ENCODE assay signal across 1 cellular context in the genomic region with DNA sequence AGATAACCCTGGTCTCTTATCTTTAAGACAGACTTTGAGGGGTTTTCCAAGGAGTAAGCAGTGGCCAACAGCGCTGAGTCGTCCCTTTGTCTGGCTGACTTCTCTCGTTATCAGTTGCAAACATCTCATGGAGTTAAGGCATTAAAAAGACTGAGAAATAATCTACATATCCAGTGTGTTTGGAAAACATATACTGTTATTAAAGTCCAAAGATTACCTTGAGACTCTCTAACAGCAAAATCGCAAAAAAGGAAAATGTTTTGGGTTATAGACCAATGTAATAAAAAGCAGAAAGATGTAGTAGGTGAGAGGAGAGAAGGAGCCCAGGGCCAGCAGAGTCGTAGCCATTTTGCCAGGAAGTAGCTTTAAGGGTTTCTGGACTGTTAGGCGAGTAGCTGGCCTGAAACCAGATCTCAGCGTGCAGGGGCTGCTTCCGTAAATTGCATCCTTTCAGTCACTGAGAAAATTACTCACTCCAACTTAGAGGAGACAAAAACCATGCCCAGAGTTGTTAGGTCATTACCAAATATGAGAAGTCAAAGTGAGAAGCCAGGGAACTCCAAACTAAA.
TF ChIP-seq lines count a peak whose summit lies in the region.

No MANE protein-coding gene starts in this region.

TF ChIP-seq in K562, 482 proteins besides CTCF, POLR2A, EP300 and RAD21 (continued from another document and continues in another):
- TF ChIP-seq, protein P1, sequence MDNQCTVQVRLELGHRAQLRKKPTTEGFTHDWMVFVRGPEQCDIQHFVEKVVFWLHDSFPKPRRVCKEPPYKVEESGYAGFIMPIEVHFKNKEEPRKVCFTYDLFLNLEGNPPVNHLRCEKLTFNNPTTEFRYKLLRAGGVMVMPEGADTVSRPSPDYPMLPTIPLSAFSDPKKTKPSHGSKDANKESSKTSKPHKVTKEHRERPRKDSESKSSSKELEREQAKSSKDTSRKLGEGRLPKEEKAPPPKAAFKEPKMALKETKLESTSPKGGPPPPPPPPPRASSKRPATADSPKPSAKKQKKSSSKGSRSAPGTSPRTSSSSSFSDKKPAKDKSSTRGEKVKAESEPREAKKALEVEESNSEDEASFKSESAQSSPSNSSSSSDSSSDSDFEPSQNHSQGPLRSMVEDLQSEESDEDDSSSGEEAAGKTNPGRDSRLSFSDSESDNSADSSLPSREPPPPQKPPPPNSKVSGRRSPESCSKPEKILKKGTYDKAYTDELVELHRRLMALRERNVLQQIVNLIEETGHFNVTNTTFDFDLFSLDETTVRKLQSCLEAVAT (IDR thresholded peaks at IDR 0.05) = no peak
- TF ChIP-seq HNRNPLL (IDR thresholded peaks at IDR 0.05; ENCODE audit: low read depth, low read length, poor library complexity, severe bottlenecking) = no peak
- no peak for TF ChIP-seq GATAD2A (IDR thresholded peaks at IDR 0.05)
- TF ChIP-seq, protein P2, sequence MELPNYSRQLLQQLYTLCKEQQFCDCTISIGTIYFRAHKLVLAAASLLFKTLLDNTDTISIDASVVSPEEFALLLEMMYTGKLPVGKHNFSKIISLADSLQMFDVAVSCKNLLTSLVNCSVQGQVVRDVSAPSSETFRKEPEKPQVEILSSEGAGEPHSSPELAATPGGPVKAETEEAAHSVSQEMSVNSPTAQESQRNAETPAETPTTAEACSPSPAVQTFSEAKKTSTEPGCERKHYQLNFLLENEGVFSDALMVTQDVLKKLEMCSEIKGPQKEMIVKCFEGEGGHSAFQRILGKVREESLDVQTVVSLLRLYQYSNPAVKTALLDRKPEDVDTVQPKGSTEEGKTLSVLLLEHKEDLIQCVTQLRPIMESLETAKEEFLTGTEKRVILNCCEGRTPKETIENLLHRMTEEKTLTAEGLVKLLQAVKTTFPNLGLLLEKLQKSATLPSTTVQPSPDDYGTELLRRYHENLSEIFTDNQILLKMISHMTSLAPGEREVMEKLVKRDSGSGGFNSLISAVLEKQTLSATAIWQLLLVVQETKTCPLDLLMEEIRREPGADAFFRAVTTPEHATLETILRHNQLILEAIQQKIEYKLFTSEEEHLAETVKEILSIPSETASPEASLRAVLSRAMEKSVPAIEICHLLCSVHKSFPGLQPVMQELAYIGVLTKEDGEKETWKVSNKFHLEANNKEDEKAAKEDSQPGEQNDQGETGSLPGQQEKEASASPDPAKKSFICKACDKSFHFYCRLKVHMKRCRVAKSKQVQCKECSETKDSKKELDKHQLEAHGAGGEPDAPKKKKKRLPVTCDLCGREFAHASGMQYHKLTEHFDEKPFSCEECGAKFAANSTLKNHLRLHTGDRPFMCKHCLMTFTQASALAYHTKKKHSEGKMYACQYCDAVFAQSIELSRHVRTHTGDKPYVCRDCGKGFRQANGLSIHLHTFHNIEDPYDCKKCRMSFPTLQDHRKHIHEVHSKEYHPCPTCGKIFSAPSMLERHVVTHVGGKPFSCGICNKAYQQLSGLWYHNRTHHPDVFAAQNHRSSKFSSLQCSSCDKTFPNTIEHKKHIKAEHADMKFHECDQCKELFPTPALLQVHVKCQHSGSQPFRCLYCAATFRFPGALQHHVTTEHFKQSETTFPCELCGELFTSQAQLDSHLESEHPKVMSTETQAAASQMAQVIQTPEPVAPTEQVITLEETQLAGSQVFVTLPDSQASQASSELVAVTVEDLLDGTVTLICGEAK (IDR thresholded peaks at IDR 0.05) = no peak
- TF ChIP-seq, protein P2 (CRISPR knock-in tag; IDR thresholded peaks at IDR 0.05) = no peak
- TF ChIP-seq, protein P3, sequence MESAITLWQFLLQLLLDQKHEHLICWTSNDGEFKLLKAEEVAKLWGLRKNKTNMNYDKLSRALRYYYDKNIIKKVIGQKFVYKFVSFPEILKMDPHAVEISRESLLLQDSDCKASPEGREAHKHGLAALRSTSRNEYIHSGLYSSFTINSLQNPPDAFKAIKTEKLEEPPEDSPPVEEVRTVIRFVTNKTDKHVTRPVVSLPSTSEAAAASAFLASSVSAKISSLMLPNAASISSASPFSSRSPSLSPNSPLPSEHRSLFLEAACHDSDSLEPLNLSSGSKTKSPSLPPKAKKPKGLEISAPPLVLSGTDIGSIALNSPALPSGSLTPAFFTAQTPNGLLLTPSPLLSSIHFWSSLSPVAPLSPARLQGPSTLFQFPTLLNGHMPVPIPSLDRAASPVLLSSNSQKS (CRISPR knock-in tag; IDR thresholded peaks at IDR 0.05) = no peak
- TF ChIP-seq, protein P4, sequence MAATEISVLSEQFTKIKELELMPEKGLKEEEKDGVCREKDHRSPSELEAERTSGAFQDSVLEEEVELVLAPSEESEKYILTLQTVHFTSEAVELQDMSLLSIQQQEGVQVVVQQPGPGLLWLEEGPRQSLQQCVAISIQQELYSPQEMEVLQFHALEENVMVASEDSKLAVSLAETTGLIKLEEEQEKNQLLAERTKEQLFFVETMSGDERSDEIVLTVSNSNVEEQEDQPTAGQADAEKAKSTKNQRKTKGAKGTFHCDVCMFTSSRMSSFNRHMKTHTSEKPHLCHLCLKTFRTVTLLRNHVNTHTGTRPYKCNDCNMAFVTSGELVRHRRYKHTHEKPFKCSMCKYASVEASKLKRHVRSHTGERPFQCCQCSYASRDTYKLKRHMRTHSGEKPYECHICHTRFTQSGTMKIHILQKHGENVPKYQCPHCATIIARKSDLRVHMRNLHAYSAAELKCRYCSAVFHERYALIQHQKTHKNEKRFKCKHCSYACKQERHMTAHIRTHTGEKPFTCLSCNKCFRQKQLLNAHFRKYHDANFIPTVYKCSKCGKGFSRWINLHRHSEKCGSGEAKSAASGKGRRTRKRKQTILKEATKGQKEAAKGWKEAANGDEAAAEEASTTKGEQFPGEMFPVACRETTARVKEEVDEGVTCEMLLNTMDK (IDR thresholded peaks at IDR 0.05; ENCODE audit: borderline replicate concordance, insufficient read depth, low read depth, low read length, poor library complexity, severe bottlenecking) = no peak
- TF ChIP-seq, protein P5, sequence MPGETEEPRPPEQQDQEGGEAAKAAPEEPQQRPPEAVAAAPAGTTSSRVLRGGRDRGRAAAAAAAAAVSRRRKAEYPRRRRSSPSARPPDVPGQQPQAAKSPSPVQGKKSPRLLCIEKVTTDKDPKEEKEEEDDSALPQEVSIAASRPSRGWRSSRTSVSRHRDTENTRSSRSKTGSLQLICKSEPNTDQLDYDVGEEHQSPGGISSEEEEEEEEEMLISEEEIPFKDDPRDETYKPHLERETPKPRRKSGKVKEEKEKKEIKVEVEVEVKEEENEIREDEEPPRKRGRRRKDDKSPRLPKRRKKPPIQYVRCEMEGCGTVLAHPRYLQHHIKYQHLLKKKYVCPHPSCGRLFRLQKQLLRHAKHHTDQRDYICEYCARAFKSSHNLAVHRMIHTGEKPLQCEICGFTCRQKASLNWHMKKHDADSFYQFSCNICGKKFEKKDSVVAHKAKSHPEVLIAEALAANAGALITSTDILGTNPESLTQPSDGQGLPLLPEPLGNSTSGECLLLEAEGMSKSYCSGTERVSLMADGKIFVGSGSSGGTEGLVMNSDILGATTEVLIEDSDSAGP (CRISPR knock-in tag; IDR thresholded peaks at IDR 0.05) = no peak
- TF ChIP-seq, protein P6, sequence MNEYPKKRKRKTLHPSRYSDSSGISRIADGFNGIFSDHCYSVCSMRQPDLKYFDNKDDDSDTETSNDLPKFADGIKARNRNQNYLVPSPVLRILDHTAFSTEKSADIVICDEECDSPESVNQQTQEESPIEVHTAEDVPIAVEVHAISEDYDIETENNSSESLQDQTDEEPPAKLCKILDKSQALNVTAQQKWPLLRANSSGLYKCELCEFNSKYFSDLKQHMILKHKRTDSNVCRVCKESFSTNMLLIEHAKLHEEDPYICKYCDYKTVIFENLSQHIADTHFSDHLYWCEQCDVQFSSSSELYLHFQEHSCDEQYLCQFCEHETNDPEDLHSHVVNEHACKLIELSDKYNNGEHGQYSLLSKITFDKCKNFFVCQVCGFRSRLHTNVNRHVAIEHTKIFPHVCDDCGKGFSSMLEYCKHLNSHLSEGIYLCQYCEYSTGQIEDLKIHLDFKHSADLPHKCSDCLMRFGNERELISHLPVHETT (CRISPR knock-in tag; conservative IDR thresholded peaks at IDR 0.05 in 1 of 2, IDR thresholded peaks at IDR 0.05 in 1 of 2) = peak in 1 of 2 experiments; percentile 58; a peak in 1 of 4 replicates
- no peak for TF ChIP-seq SAFB2 (IDR thresholded peaks at IDR 0.05; ENCODE audit: borderline replicate concordance, low read depth, low read length, severe bottlenecking)
- TF ChIP-seq, protein P7, sequence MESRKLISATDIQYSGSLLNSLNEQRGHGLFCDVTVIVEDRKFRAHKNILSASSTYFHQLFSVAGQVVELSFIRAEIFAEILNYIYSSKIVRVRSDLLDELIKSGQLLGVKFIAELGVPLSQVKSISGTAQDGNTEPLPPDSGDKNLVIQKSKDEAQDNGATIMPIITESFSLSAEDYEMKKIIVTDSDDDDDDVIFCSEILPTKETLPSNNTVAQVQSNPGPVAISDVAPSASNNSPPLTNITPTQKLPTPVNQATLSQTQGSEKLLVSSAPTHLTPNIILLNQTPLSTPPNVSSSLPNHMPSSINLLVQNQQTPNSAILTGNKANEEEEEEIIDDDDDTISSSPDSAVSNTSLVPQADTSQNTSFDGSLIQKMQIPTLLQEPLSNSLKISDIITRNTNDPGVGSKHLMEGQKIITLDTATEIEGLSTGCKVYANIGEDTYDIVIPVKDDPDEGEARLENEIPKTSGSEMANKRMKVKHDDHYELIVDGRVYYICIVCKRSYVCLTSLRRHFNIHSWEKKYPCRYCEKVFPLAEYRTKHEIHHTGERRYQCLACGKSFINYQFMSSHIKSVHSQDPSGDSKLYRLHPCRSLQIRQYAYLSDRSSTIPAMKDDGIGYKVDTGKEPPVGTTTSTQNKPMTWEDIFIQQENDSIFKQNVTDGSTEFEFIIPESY (CRISPR knock-in tag; IDR thresholded peaks at IDR 0.05) = no peak; the same call in 1 of the 2 replicates
- no peak for TF ChIP-seq ETV5 (CRISPR knock-in tag; IDR thresholded peaks at IDR 0.05; ENCODE audit: low read depth)
- TF ChIP-seq EZH2 (IDR thresholded peaks at IDR 0.05; ENCODE audit: borderline replicate concordance, low read depth, low read length) = no peak
- no peak for TF ChIP-seq XRCC5 (IDR thresholded peaks at IDR 0.05; ENCODE audit: low read depth, low read length)
- TF ChIP-seq, protein P8, sequence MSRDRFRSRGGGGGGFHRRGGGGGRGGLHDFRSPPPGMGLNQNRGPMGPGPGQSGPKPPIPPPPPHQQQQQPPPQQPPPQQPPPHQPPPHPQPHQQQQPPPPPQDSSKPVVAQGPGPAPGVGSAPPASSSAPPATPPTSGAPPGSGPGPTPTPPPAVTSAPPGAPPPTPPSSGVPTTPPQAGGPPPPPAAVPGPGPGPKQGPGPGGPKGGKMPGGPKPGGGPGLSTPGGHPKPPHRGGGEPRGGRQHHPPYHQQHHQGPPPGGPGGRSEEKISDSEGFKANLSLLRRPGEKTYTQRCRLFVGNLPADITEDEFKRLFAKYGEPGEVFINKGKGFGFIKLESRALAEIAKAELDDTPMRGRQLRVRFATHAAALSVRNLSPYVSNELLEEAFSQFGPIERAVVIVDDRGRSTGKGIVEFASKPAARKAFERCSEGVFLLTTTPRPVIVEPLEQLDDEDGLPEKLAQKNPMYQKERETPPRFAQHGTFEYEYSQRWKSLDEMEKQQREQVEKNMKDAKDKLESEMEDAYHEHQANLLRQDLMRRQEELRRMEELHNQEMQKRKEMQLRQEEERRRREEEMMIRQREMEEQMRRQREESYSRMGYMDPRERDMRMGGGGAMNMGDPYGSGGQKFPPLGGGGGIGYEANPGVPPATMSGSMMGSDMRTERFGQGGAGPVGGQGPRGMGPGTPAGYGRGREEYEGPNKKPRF (IDR thresholded peaks at IDR 0.05; ENCODE audit: low read depth, low read length) = no peak
- TF ChIP-seq ZNF197 (CRISPR knock-in tag; IDR thresholded peaks at IDR 0.05; ENCODE audit: low read depth) = 0 out of 2 replicates have a peak, but pooled peaks have one; percentile 48
- TF ChIP-seq ILK (tag; IDR thresholded peaks at IDR 0.05; ENCODE audit: borderline replicate concordance, low read depth) = no peak
- TF ChIP-seq, protein P9, sequence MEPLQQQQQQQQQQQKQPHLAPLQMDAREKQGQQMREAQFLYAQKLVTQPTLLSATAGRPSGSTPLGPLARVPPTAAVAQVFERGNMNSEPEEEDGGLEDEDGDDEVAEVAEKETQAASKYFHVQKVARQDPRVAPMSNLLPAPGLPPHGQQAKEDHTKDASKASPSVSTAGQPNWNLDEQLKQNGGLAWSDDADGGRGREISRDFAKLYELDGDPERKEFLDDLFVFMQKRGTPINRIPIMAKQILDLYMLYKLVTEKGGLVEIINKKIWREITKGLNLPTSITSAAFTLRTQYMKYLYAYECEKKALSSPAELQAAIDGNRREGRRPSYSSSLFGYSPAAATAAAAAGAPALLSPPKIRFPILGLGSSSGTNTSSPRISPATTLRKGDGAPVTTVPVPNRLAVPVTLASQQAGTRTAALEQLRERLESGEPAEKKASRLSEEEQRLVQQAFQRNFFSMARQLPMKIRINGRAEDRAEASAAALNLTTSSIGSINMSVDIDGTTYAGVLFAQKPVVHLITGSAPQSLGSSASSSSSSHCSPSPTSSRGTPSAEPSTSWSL (CRISPR knock-in tag; IDR thresholded peaks at IDR 0.05; ENCODE audit: borderline replicate concordance) = no peak
- TF ChIP-seq, protein P10, sequence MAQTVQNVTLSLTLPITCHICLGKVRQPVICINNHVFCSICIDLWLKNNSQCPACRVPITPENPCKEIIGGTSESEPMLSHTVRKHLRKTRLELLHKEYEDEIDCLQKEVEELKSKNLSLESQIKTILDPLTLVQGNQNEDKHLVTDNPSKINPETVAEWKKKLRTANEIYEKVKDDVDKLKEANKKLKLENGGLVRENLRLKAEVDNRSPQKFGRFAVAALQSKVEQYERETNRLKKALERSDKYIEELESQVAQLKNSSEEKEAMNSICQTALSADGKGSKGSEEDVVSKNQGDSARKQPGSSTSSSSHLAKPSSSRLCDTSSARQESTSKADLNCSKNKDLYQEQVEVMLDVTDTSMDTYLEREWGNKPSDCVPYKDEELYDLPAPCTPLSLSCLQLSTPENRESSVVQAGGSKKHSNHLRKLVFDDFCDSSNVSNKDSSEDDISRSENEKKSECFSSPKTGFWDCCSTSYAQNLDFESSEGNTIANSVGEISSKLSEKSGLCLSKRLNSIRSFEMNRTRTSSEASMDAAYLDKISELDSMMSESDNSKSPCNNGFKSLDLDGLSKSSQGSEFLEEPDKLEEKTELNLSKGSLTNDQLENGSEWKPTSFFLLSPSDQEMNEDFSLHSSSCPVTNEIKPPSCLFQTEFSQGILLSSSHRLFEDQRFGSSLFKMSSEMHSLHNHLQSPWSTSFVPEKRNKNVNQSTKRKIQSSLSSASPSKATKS (CRISPR knock-in tag; IDR thresholded peaks at IDR 0.05) = no peak
